Comparison of ENCODE assay signal across 16 cellular contexts in genomic region chr6:44464527-44465310, GRCh38.
DNase-seq lines count a peak whose midpoint lies in the region; ATAC-seq, FAIRE-seq and TF ChIP-seq lines count a peak whose summit lies in the region.
"Had no signal": no experiment of that assay in that cellular context is flagged by ENCODE, and none has a peak within 500 bp of the region (broad histone marks: within the 10 kb centered on the region; RNA-seq: fewer than 3 reads in every experiment).

No MANE protein-coding gene starts in this region.

- ATAC-seq in pancreas (peak in 3 of 4 donors; percentile 14 to 39 (median 24)), aorta (ENCODE audit: low FRiP score) (no peak), HG03457 (IDR thresholded peaks at IDR 0.05; ENCODE audit: unreplicated experiment) (no peak)
- ATAC-seq: effector memory CD8-positive, alpha-beta T cell had no signal

- DNase-seq in EL, result peak; percentile 85
- peak; percentile 46 to 64 for DNase-seq in SJSA1 (ENCODE audit: low read depth in 1 of 2, low spot score in 2 of 2)
- peak; percentile 22 to 55 for DNase-seq in foreskin fibroblast
- DNase-seq in pancreas, result no peak
- DNase-seq in aorta, result no peak
- DNase-seq in NCI-H1417 treated with DMSO at 0.1 percent for 48 hours (lab: John Stamatoyannopoulos, UW), result no peak
- DNase-seq in stimulated activated CD8-positive, alpha-beta memory T cell treated with anti-CD3 and anti-CD28 coated beads, Interleukin-4, amount 100 ng/mL, for 48 hours, result no peak
- DNase-seq: activated T-cell treated with anti-CD3 and anti-CD28 coated beads, Interleukin-2, amount 50 U/mL, for 24 hours; C1 segment of cervical spinal cord; DMS79 treated with DMSO at 0.1 percent for 48 hours; effector memory CD8-positive, alpha-beta T cell; mammary epithelial cell; occipital lobe had no signal

- TF ChIP-seq CTCF in foreskin fibroblast (IDR thresholded peaks at IDR 0.05; ENCODE audit: low read depth, low read length) (no peak), pancreas (IDR thresholded peaks at IDR 0.05) (no peak)

- H3K36me3 ChIP-seq in SJSA1 (no peaks in the 10 kb centered on the region), pancreas (no peaks in the 10 kb centered on the region), aorta (ENCODE audit: control insufficient read depth in 1 of 2, insufficient read depth in 2 of 2, low read length in 1 of 2) (no peaks in the 10 kb centered on the region)
- H3K36me3 ChIP-seq: ascending aorta had no signal

- H3K4me3 ChIP-seq in SJSA1 (no peak overlapping the region), foreskin fibroblast (ENCODE audit: low read depth in 1 of 2, low read length in 2 of 2) (no peak overlapping the region), pancreas (no peak overlapping the region), aorta (ENCODE audit: low read length in 2 of 2) (no peak overlapping the region)
- H3K4me3 ChIP-seq: ascending aorta, SK-N-MC had no signal

- intact Hi-C loops in pancreas (cut with DNase I), result no loop called here
- intact Hi-C loops in aorta (cut with DNase I), result no loop called here

- H3K4me1 ChIP-seq in SJSA1 (replicated peaks) (peaks cover 20% of the 10 kb centered on the region), pancreas (no peaks in the 10 kb centered on the region), aorta (ENCODE audit: control insufficient read depth in 1 of 2, insufficient read depth in 2 of 2, low read length in 2 of 2) (no peaks in the 10 kb centered on the region)
- H3K4me1 ChIP-seq: ascending aorta had no signal

- H3K9me3 ChIP-seq in SJSA1 (replicated peaks) (no peaks in the 10 kb centered on the region), pancreas (no peaks in the 10 kb centered on the region), aorta (ENCODE audit: control insufficient read depth, low read length) (no peaks in the 10 kb centered on the region)
- H3K9me3 ChIP-seq: ascending aorta had no signal

- H3K27me3 ChIP-seq in SJSA1 (replicated peaks), result no peaks in the 10 kb centered on the region
- H3K27me3 ChIP-seq in pancreas, result no peaks in the 10 kb centered on the region
- no peaks in the 10 kb centered on the region for H3K27me3 ChIP-seq in aorta (ENCODE audit: control insufficient read depth in 1 of 2, insufficient read depth in 2 of 2, low read length in 1 of 2)
- H3K27me3 ChIP-seq: ascending aorta had no signal

- H3K27ac ChIP-seq in SJSA1, result no peak overlapping the region
- no peak overlapping the region for H3K27ac ChIP-seq in pancreas
- no peak overlapping the region for H3K27ac ChIP-seq in aorta (ENCODE audit: low read depth in 1 of 2, low read length in 2 of 2)
- H3K27ac ChIP-seq: ascending aorta, SK-N-MC had no signal

- no peak for FAIRE-seq in pancreas (lab: Jason Lieb, UNC)

- 74 to 78% methylated on average over 13 of the region's 13 CpGs for WGBS in pancreas, 2 donors
- 92% methylated on average over 13 of the region's 13 CpGs for WGBS in aorta, 2 donors

Comparison
In these comparisons a context has a peak if more than half of its experiments do, and no peak if none do; other contexts are left out.
1. DNase-seq: peak in EL (single experiment), SJSA1 (2 of 2) and foreskin fibroblast (2 of 2); none in pancreas (0 of 6), aorta (0 of 2), NCI-H1417 treated with DMSO at 0.1 percent for 48 hours (single experiment) and stimulated activated CD8-positive, alpha-beta memory T cell treated with anti-CD3 and anti-CD28 coated beads, Interleukin-4, amount 100 ng/mL, for 48 hours (single experiment).
2. ATAC-seq: peak in pancreas (3 of 4); none in aorta (single experiment) and HG03457 (single experiment).